In genomic region chr14:73746540-73747385, GRCh38 we compare ENCODE assay signal across 9 cellular contexts. TPM values are rescaled to one million over a fixed set of nuclear protein-coding genes. Genes with fewer than 3 reads are reported as not detected.
DNase-seq lines count a peak whose midpoint lies in the region; ATAC-seq lines count a peak whose summit lies in the region.
"Had no signal": no experiment of that assay in that cellular context is flagged by ENCODE, and none has a peak within 500 bp of the region (broad histone marks: within the 10 kb centered on the region; RNA-seq: fewer than 3 reads in every experiment).

No MANE protein-coding gene starts in this region.

- H3K4me1 Mint-ChIP-seq in activated T-helper 1 cell treated with anti-CD3 and anti-CD28 coated beads, Interleukin-12 subunit alpha, Interleukin-12 subunit beta, Interleukin-2, Interleukin-4 antibody, amounts not matched to agents 30 ng/mL and 10 ng/mL and 1 ng/mL, durations not matched to agents 14 hours and 24 hours and 36 hours (ENCODE audit: low read depth), result peaks cover 98% of the 10 kb centered on the region

- H3K36me3 ChIP-seq in stomach smooth muscle (ENCODE audit: control insufficient read depth in 2 of 2, insufficient read depth in 2 of 2, low read length in 2 of 2), result no peaks in the 10 kb centered on the region

- H3K9me3 Mint-ChIP-seq in activated T-helper 1 cell treated with anti-CD3 and anti-CD28 coated beads, Interleukin-12 subunit alpha, Interleukin-12 subunit beta, Interleukin-2, Interleukin-4 antibody, amounts not matched to agents 30 ng/mL and 10 ng/mL and 1 ng/mL, durations not matched to agents 14 hours and 24 hours and 36 hours, result no peaks in the 10 kb centered on the region

- peak; percentile 9 for ATAC-seq in left ventricle myocardium superior
- no peak for ATAC-seq in GM19395 (IDR thresholded peaks at IDR 0.05; ENCODE audit: unreplicated experiment)

- intact Hi-C loops in activated T-helper 1 cell treated with anti-CD3 and anti-CD28 coated beads, Interleukin-12 subunit alpha, Interleukin-12 subunit beta, Interleukin-2, Interleukin-4 antibody, amounts not matched to agents 30 ng/mL and 10 ng/mL and 1 ng/mL, durations not matched to agents 14 hours and 24 hours and 36 hours (cut with micrococcal nuclease), result loop anchor here (10.0 kb wide), 1 partner anchor 208 kb away; the partner anchor contains the start of genes COQ6 and FAM161B
- intact Hi-C loops in left ventricle myocardium superior (cut with micrococcal nuclease), result no loop called here

- H3K4me3 Mint-ChIP-seq in activated T-helper 1 cell treated with anti-CD3 and anti-CD28 coated beads, Interleukin-12 subunit alpha, Interleukin-12 subunit beta, Interleukin-2, Interleukin-4 antibody, amounts not matched to agents 30 ng/mL and 10 ng/mL and 1 ng/mL, durations not matched to agents 14 hours and 24 hours and 36 hours, result no peak overlapping the region

- peak; percentile 19 for DNase-seq in NCI-H1694 (lab: John Stamatoyannopoulos, UW)
- DNase-seq in NCI-H1694 treated with DMSO at 0.1 percent for 48 hours (lab: John Stamatoyannopoulos, UW), result no peak
- no peak for DNase-seq in activated T-helper 1 cell treated with anti-CD3 and anti-CD28 coated beads, Interleukin-12 subunit alpha, Interleukin-12 subunit beta, Interleukin-2, Interleukin-4 antibody, amounts not matched to agents 30 ng/mL and 10 ng/mL and 1 ng/mL, durations not matched to agents 14 hours and 24 hours and 36 hours (ENCODE audit: low spot score)
- DNase-seq in left ventricle myocardium superior, result no peak
- no peak for DNase-seq in NCI-H2227 treated with DMSO at 0.1 percent for 48 hours (lab: John Stamatoyannopoulos, UW)
- DNase-seq in NCI-H1048 (lab: John Stamatoyannopoulos, UW), result no peak
- DNase-seq: 8988T had no signal

- H3K27ac ChIP-seq in stomach smooth muscle (ENCODE audit: low read length), result peak overlapping the region; percentile 85

- H3K27me3 Mint-ChIP-seq in activated T-helper 1 cell treated with anti-CD3 and anti-CD28 coated beads, Interleukin-12 subunit alpha, Interleukin-12 subunit beta, Interleukin-2, Interleukin-4 antibody, amounts not matched to agents 30 ng/mL and 10 ng/mL and 1 ng/mL, durations not matched to agents 14 hours and 24 hours and 36 hours (ENCODE audit: insufficient read depth), result no peaks in the 10 kb centered on the region

- H3K36me3 Mint-ChIP-seq in activated T-helper 1 cell treated with anti-CD3 and anti-CD28 coated beads, Interleukin-12 subunit alpha, Interleukin-12 subunit beta, Interleukin-2, Interleukin-4 antibody, amounts not matched to agents 30 ng/mL and 10 ng/mL and 1 ng/mL, durations not matched to agents 14 hours and 24 hours and 36 hours (ENCODE audit: low read depth), result no peaks in the 10 kb centered on the region

- peaks cover 94% of the 10 kb centered on the region for H3K4me1 ChIP-seq in stomach smooth muscle (ENCODE audit: control insufficient read depth, insufficient read depth, low read length)

- peak overlapping the region; percentile 39 to 47 for H3K4me3 ChIP-seq in stomach smooth muscle (ENCODE audit: low read length in 2 of 2)

- H3K9ac ChIP-seq in stomach smooth muscle (ENCODE audit: low read length in 2 of 2), result peak overlapping the region; percentile 44 to 62

- H3K27ac Mint-ChIP-seq in activated T-helper 1 cell treated with anti-CD3 and anti-CD28 coated beads, Interleukin-12 subunit alpha, Interleukin-12 subunit beta, Interleukin-2, Interleukin-4 antibody, amounts not matched to agents 30 ng/mL and 10 ng/mL and 1 ng/mL, durations not matched to agents 14 hours and 24 hours and 36 hours, result peak overlapping the region; percentile 53

- H3K9me3 ChIP-seq in stomach smooth muscle (ENCODE audit: control insufficient read depth in 2 of 2, low read length in 2 of 2), result no peaks in the 10 kb centered on the region

- H3K27me3 ChIP-seq in stomach smooth muscle (ENCODE audit: control insufficient read depth in 1 of 2, insufficient read depth in 2 of 2, low read length in 2 of 2), result no peaks in the 10 kb centered on the region

RNA-seq across cellular contexts. Expression of gene PNMA1, which starts 32.6 kb away (rescaled TPM):
- 29.7 and 30.6 TPM in 2 replicates for total RNA-seq in activated T-helper 1 cell treated with anti-CD3 and anti-CD28 coated beads, Interleukin-12 subunit alpha, Interleukin-12 subunit beta, Interleukin-2, Interleukin-4 antibody, amounts not matched to agents 30 ng/mL and 10 ng/mL and 1 ng/mL, durations not matched to agents 14 hours and 24 hours and 36 hours
- total RNA-seq in left ventricle myocardium superior, result 13.9 TPM
